Comparison of ENCODE assay signal across 33 cellular contexts in the genomic region with DNA sequence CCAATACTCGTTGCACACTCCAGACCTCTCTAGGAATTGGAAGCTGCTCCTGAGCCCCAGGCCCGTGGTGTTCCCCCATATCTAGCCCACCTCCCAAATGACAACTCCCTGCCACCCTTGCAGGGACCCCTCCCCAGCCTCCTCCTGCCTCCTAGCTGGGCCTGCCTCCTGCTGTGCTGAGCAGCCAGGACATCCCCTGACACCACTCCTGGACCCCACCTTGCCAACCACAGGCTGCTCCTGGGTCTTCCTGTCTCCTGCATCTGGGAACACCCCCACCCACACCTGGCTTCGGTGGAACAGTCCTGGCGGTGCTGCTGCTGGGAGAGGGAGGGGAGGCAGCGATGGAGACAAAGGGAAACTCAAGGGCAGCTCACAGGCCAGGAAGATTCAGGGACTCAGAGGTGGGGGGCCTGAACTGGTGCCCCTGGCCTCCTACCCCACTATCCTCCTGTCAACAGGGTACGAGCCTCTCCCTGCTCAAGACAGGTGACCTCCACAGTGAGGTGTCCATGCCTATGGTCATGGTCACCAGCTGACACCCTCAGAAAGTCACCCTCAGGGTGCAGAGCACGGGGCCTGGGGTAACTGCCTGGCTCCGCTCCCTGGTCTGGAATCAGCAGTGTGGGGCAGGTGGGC.
A peak's percentile ranks its signal among the peaks of the same experiment; 100 is the strongest.
DNase-seq lines count a peak whose midpoint lies in the region; ATAC-seq, FAIRE-seq and TF ChIP-seq lines count a peak whose summit lies in the region.
"Had no signal": no experiment of that assay in that cellular context is flagged by ENCODE, and none has a peak within 500 bp of the region (broad histone marks: within the 10 kb centered on the region; RNA-seq: fewer than 3 reads in every experiment).

No MANE protein-coding gene starts in this region.

- no peaks in the 10 kb centered on the region for H3K36me3 Mint-ChIP-seq in GM23338 (ENCODE audit: low read depth)
- H3K36me3 Mint-ChIP-seq: activated naive CD8-positive, alpha-beta T cell treated with anti-CD3 and anti-CD28 coated beads for 36 hours; stimulated activated effector memory CD8-positive, alpha-beta T cell treated with anti-CD3 and anti-CD28 coated beads, Interleukin-12 subunit alpha, Interleukin-12 subunit beta, amount 100 ng/mL, for 72 hours; WTC11 had no signal

- no peak overlapping the region for H3K4me3 Mint-ChIP-seq in GM23338
- H3K4me3 Mint-ChIP-seq: activated CD4-positive, alpha-beta T cell treated with anti-CD3 and anti-CD28 coated beads, Interleukin-2, amount 10 ng/mL, durations not matched to agents 24 days and 14 days; activated naive CD8-positive, alpha-beta T cell treated with anti-CD3 and anti-CD28 coated beads for 36 hours; stimulated activated effector memory CD8-positive, alpha-beta T cell treated with anti-CD3 and anti-CD28 coated beads, Interleukin-12 subunit alpha, Interleukin-12 subunit beta, amount 100 ng/mL, for 72 hours; WTC11 had no signal

- H3F3A ChIP-seq in GM23338 (replicated peaks; ENCODE audit: low read depth), result no peaks in the 10 kb centered on the region

- H3K4me3 ChIP-seq in HepG2 (replicated peaks in 1 of 3; ENCODE audit: insufficient read depth in 1 of 3, low read depth in 2 of 3, low read length in 3 of 3), result no peak overlapping the region; a peak in 1 of 6 replicates
- H3K4me3 ChIP-seq in right lobe of liver, result no peak overlapping the region
- H3K4me3 ChIP-seq in prostate gland, result no peak overlapping the region
- no peak overlapping the region for H3K4me3 ChIP-seq in GM23338
- H3K4me3 ChIP-seq: ascending aorta, left ventricle myocardium inferior, upper lobe of left lung had no signal

- no peak for TF ChIP-seq RAD21 in HepG2 (CRISPR knock-in tag; IDR thresholded peaks at IDR 0.05)

- no peak overlapping the region for H3K27ac Mint-ChIP-seq in GM23338
- H3K27ac Mint-ChIP-seq: activated CD4-positive, alpha-beta T cell treated with anti-CD3 and anti-CD28 coated beads, Interleukin-2, amount 10 ng/mL, durations not matched to agents 24 days and 14 days; activated naive CD8-positive, alpha-beta T cell treated with anti-CD3 and anti-CD28 coated beads for 36 hours; stimulated activated effector memory CD8-positive, alpha-beta T cell treated with anti-CD3 and anti-CD28 coated beads, Interleukin-12 subunit alpha, Interleukin-12 subunit beta, amount 100 ng/mL, for 72 hours had no signal

- CTCF ChIA-PET in HepG2 (lab: Yijun Ruan, JAX; ENCODE audit: low intra/inter-chr PET ratio, low total read pairs), result no interaction called here

- ATAC-seq in HepG2 (peak; percentile 44), right lobe of liver (no peak), GM23338 (no peak)
- ATAC-seq: stimulated activated effector memory CD8-positive, alpha-beta T cell treated with anti-CD3 and anti-CD28 coated beads, Interleukin-12 subunit alpha, Interleukin-12 subunit beta, amount 100 ng/mL, for 72 hours had no signal

- H3K9ac ChIP-seq in HepG2 (ENCODE audit: insufficient read depth, low read depth, low read length), result no peak overlapping the region

- TF ChIP-seq POLR2A in HepG2 (IDR thresholded peaks at IDR 0.05; ENCODE audit: insufficient read depth in 1 of 2, low read depth in 2 of 2, low read length in 2 of 2), result no peak
- no peak for TF ChIP-seq POLR2A in right lobe of liver (IDR thresholded peaks at IDR 0.05)
- TF ChIP-seq POLR2A in prostate gland (IDR thresholded peaks at IDR 0.05), result no peak

- DNase-seq in HepG2 (ENCODE audit: low spot score) (no peak), right lobe of liver (no peak), epithelial cell of prostate (ENCODE audit: low read depth, low spot score) (no peak), prostate gland (ENCODE audit: low spot score) (no peak), GM23338 (ENCODE audit: low spot score) (no peak), NOMO-1 treated with DMSO at 0.1 percent for 48 hours (lab: John Stamatoyannopoulos, UW; ENCODE audit: unreplicated experiment) (no peak), NCI-H1048 (lab: John Stamatoyannopoulos, UW) (no peak), SIG-M5 (lab: John Stamatoyannopoulos, UW) (no peak)
- DNase-seq: 8988T; activated CD4-positive, alpha-beta T cell treated with anti-CD3 and anti-CD28 coated beads, Interleukin-2, amount 10 ng/mL, durations not matched to agents 24 days and 14 days; activated gamma-delta T cell; activated naive CD8-positive, alpha-beta T cell treated with anti-CD3 and anti-CD28 coated beads for 36 hours; cortex of kidney; effector memory CD4-positive, alpha-beta T cell; erythroblast; foreskin fibroblast; head of caudate nucleus; Kasumi-1; left ventricle myocardium inferior; NCI-H1436 treated with DMSO at 0.1 percent for 48 hours; NCI-H2081 treated with DMSO at 0.1 percent for 48 hours; NCI-H2227 treated with DMSO at 0.1 percent for 48 hours; NCI-H526 treated with DMSO at 0.1 percent for 48 hours; stimulated activated CD4-positive, alpha-beta T cell treated with anti-CD3 and anti-CD28 coated beads, Interleukin-15, amount 100 ng/mL, for 24 hours; substantia nigra; T-helper 1 cell; upper lobe of left lung had no signal

- 13% methylated on average over 4 of the region's 8 CpGs for WGBS in HepG2 (ENCODE audit: low lambda C conversion rate)
- no CpG with 5 or more reads among the region's 8 CpGs for WGBS in right lobe of liver (ENCODE audit: insufficient coverage, low coverage, low lambda C conversion rate, missing lambda C conversion rate)
- 88% methylated on average over 8 of the region's 8 CpGs for WGBS in prostate gland

- H3K27ac ChIP-seq in HepG2 (ENCODE audit: extremely low read length, insufficient read depth, low read length) (no peak overlapping the region), right lobe of liver (no peak overlapping the region), epithelial cell of prostate (peak overlapping the region; percentile 99), prostate gland (peak overlapping the region; percentile 76 to 97), GM23338 (ENCODE audit: low read depth) (no peak overlapping the region)
- H3K27ac ChIP-seq: ascending aorta, left ventricle myocardium inferior, neutrophil had no signal

- in situ Hi-C loops in HepG2 (cut with HindIII; ENCODE audit: extremely low pct_ligation_motif_present, low pct_unique_long_range_greater_than_20kb), result no loop called here

- H3K4me2 ChIP-seq in HepG2 (ENCODE audit: low read depth, low read length), result peak overlapping the region; percentile 50; the same call in 1 of the 2 replicates
- H3K4me2 ChIP-seq in GM23338, result no peak overlapping the region

- H2AFZ ChIP-seq in HepG2 (ENCODE audit: low read length), result no peak overlapping the region
- no peak overlapping the region for H2AFZ ChIP-seq in GM23338

- no peaks in the 10 kb centered on the region for H3K9me2 ChIP-seq in GM23338 (ENCODE audit: insufficient read depth)

- no peak for TF ChIP-seq EP300 in HepG2 (IDR thresholded peaks at IDR 0.05; ENCODE audit: low read depth in 2 of 2, low read length in 2 of 2)
- TF ChIP-seq EP300 in HepG2 (CRISPR knock-in tag; IDR thresholded peaks at IDR 0.05; ENCODE audit: borderline replicate concordance), result no peak

- no peaks in the 10 kb centered on the region; the same call in 1 of the 3 replicates for H3K9me3 Mint-ChIP-seq in GM23338
- H3K9me3 Mint-ChIP-seq: activated CD4-positive, alpha-beta T cell treated with anti-CD3 and anti-CD28 coated beads, Interleukin-2, amount 10 ng/mL, durations not matched to agents 24 days and 14 days; activated naive CD8-positive, alpha-beta T cell treated with anti-CD3 and anti-CD28 coated beads for 36 hours; stimulated activated effector memory CD8-positive, alpha-beta T cell treated with anti-CD3 and anti-CD28 coated beads, Interleukin-12 subunit alpha, Interleukin-12 subunit beta, amount 100 ng/mL, for 72 hours had no signal

- FAIRE-seq in HepG2 (lab: Jason Lieb, UNC), result no peak
- FAIRE-seq: islet of Langerhans had no signal

- peaks cover 69% of the 10 kb centered on the region for H3K4me1 ChIP-seq in HepG2 (ENCODE audit: insufficient read depth, low read length)
- H3K4me1 ChIP-seq in right lobe of liver, result no peaks in the 10 kb centered on the region
- peaks cover 27% of the 10 kb centered on the region for H3K4me1 ChIP-seq in prostate gland (replicated peaks)
- 0 out of 2 replicates have a peak, but pooled peaks cover 7% of the 10 kb centered on the region for H3K4me1 ChIP-seq in GM23338 (ENCODE audit: insufficient read depth)
- H3K4me1 ChIP-seq: ascending aorta, left ventricle myocardium inferior had no signal

- H3K36me3 ChIP-seq in HepG2 (replicated peaks in 1 of 2; ENCODE audit: control insufficient read depth in 1 of 2, insufficient read depth in 2 of 2, low read length in 2 of 2) (no peaks in the 10 kb centered on the region), right lobe of liver (no peaks in the 10 kb centered on the region), prostate gland (no peaks in the 10 kb centered on the region), GM23338 (ENCODE audit: insufficient read depth) (no peaks in the 10 kb centered on the region)
- H3K36me3 ChIP-seq: ascending aorta, left ventricle myocardium inferior, neutrophil, upper lobe of left lung had no signal

- no TSS peak for BruUV-seq in HepG2 (replicated peaks; lab: Mats Ljungman, UMichigan)

- no peak for TF ChIP-seq CTCF in HepG2 (CRISPR knock-in tag; IDR thresholded peaks at IDR 0.05)
- no peak for TF ChIP-seq CTCF in right lobe of liver (IDR thresholded peaks at IDR 0.05)
- no peak for TF ChIP-seq CTCF in prostate gland (IDR thresholded peaks at IDR 0.05)
- TF ChIP-seq CTCF in GM23338 (conservative IDR thresholded peaks at IDR 0.05; ENCODE audit: low read depth in 2 of 2), result no peak

- H3K9me3 ChIP-seq in HepG2 (ENCODE audit: low read length) (no peaks in the 10 kb centered on the region), right lobe of liver (no peaks in the 10 kb centered on the region), prostate gland (no peaks in the 10 kb centered on the region)
- H3K9me3 ChIP-seq: ascending aorta, left ventricle myocardium inferior, neutrophil, upper lobe of left lung had no signal

- POLR2A ChIA-PET in HepG2 (lab: Yijun Ruan, JAX), result interaction anchor here (0.7 to 5.1 kb wide), 5 partner anchors 10 to 83 kb away, joined by 3 to 55 read pairs (median 4); no protein-coding TSS in a partner anchor

- peaks cover 22% of the 10 kb centered on the region for H3K4me1 Mint-ChIP-seq in GM23338
- H3K4me1 Mint-ChIP-seq: activated CD4-positive, alpha-beta T cell treated with anti-CD3 and anti-CD28 coated beads, Interleukin-2, amount 10 ng/mL, durations not matched to agents 24 days and 14 days; activated naive CD8-positive, alpha-beta T cell treated with anti-CD3 and anti-CD28 coated beads for 36 hours; stimulated activated effector memory CD8-positive, alpha-beta T cell treated with anti-CD3 and anti-CD28 coated beads, Interleukin-12 subunit alpha, Interleukin-12 subunit beta, amount 100 ng/mL, for 72 hours had no signal

- H4K20me1 ChIP-seq in HepG2 (ENCODE audit: insufficient read depth, low read length) (no peaks in the 10 kb centered on the region), GM23338 (replicated peaks; ENCODE audit: insufficient read depth) (no peaks in the 10 kb centered on the region)

- H3K27me3 Mint-ChIP-seq in GM23338 (ENCODE audit: insufficient read depth, low read depth, poor library complexity), result peaks cover 10% of the 10 kb centered on the region
- H3K27me3 Mint-ChIP-seq: activated CD4-positive, alpha-beta T cell treated with anti-CD3 and anti-CD28 coated beads, Interleukin-2, amount 10 ng/mL, durations not matched to agents 24 days and 14 days; progenitor cell of endocrine pancreas had no signal

- intact Hi-C loops in HepG2 (cut with micrococcal nuclease; ENCODE audit: unreplicated experiment) (no loop called here), right lobe of liver (cut with DNase I) (no loop called here), prostate gland (cut with DNase I) (no loop called here)

- H3K27me3 ChIP-seq in HepG2 (ENCODE audit: control insufficient read depth in 1 of 2, insufficient read depth in 2 of 2, low read length in 2 of 2), result peaks cover 4 to 25% of the 10 kb centered on the region in 2 experiments; a peak in 3 of 5 replicates
- H3K27me3 ChIP-seq in right lobe of liver, result no peaks in the 10 kb centered on the region
- H3K27me3 ChIP-seq in prostate gland (replicated peaks; ENCODE audit: insufficient read depth), result no peaks in the 10 kb centered on the region
- H3K27me3 ChIP-seq in GM23338 (ENCODE audit: insufficient read depth), result no peaks in the 10 kb centered on the region
- H3K27me3 ChIP-seq: ascending aorta, upper lobe of left lung had no signal

- no peaks in the 10 kb centered on the region for H3K79me2 ChIP-seq in HepG2 (ENCODE audit: insufficient read depth, low read length)
- H3K79me2 ChIP-seq in GM23338 (replicated peaks; ENCODE audit: insufficient read depth), result no peaks in the 10 kb centered on the region

Comparison
In these comparisons a context has a peak if more than half of its experiments do, and no peak if none do; other contexts are left out.
1. H3K27ac ChIP-seq: peak in epithelial cell of prostate (single experiment) and prostate gland (2 of 2); none in HepG2 (single experiment), right lobe of liver (0 of 3) and GM23338 (single experiment).